Comparison of ENCODE assay signal across 16 cellular contexts in the genomic region with DNA sequence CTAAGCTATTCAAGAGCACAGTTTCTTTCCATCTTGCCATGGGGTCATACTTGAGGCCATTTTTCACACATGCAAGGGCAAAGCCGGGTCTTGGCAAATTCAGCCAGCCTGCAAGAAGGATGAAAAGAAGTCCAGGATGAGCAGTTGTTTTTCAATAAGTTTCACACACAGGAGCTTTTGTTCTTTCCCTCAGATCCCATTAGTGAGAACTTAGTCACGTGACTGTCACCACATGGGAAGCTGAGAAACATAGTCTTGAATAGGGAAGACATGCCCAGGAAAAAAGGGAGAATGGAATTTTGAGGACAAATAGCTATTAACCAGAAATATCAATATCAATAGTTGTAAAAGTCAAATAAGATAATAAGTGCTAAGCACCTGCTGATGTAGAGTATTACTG.
"Had no signal": no experiment of that assay in that cellular context is flagged by ENCODE, and none has a peak within 500 bp of the region (broad histone marks: within the 10 kb centered on the region; RNA-seq: fewer than 3 reads in every experiment).

No MANE protein-coding gene starts in this region.

- DNase-seq: effector memory CD4-positive, alpha-beta T cell; foreskin keratinocyte; glutamatergic neuron; heart right ventricle; hippocampal formation; left cardiac atrium; left lung; mesenchymal stem cell; mucosa of descending colon; naive B cell; right cardiac atrium; spleen; stimulated activated CD4-positive, alpha-beta T cell treated with anti-CD3 and anti-CD28 coated beads, Interleukin-4, amount 100 ng/mL, for 4 hours; stimulated activated naive B cell treated with anti-CD40 and anti-IgM and Interleukin-4, amounts not matched to agents 10 μg/mL and 1 μg/mL and 100 μg/mL, for 72 hours; upper lobe of left lung had no signal

- ATAC-seq: foreskin keratinocyte; heart right ventricle; left cardiac atrium; left lung; mucosa of descending colon; natural killer cell treated with Interleukin-12 subunit alpha and Interleukin-12 subunit beta and Interleukin-15 and Interleukin-18, amount 100 ng/mL, for 72 hours; right cardiac atrium; stimulated activated naive B cell treated with anti-CD40 and anti-IgM and Interleukin-4, amounts not matched to agents 10 μg/mL and 1 μg/mL and 100 μg/mL, for 72 hours had no signal
